In the genomic region with DNA sequence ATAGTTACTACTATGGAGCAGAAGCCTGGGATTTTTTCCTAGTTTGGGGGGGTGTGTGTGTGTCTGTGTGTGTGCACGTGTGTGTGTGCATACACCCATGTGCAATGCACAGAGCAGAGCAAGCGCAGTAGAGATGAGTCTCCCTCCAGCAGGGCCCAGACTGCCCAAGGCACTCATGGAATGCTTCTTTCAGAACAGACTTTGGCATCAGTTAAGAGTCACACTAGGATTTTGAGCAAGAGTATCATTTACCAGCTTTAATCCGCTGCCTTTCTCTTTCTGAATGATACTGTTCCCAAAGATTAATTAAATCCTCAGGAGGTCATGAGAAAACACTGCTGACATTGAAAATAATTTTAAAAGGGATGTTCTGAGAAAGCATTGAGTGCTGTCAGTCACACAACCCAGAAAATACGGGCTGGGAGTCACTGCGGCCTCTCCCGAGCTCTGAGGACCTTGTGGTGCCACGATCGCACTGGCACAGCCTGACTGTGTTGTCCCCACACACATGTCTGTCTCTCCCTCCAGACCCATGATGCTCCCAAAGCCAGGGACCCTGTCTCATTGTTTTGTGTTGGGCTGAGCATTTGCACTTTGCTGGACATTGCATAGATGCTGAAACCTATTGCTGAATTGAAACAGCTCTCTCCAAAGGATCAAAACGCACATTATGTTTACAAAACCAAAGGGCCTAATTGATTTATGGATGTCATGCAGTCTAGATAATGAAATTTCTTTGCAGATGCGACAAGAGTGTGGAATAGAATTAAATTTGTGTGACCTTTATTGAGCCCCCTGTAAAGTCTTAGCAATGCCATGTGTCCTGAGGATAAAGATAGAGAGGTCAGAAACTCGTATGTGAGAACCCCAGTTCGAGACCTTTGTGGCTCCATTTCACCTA, we compare ENCODE assay signal across 18 cellular contexts.
"Had no signal": no experiment of that assay in that cellular context is flagged by ENCODE, and none has a peak within 500 bp of the region (broad histone marks: within the 10 kb centered on the region; RNA-seq: fewer than 3 reads in every experiment).

No MANE protein-coding gene starts in this region.

- H3K36me3 Mint-ChIP-seq: activated naive CD8-positive, alpha-beta T cell treated with anti-CD3 and anti-CD28 coated beads for 36 hours; natural killer cell had no signal

- H3K4me3 ChIP-seq: ascending aorta, lower lobe of right lung, prostate gland, sigmoid colon, testis had no signal

- H3K4me1 ChIP-seq: lower lobe of right lung had no signal

- H3K27ac Mint-ChIP-seq: activated naive CD8-positive, alpha-beta T cell treated with anti-CD3 and anti-CD28 coated beads for 36 hours; natural killer cell; stimulated activated naive CD8-positive, alpha-beta T cell treated with anti-CD3 and anti-CD28 coated beads, Interleukin-15, Interleukin-2, amounts not matched to agents 100 ng/mL and 50 ng/mL, for 24 hours; T-helper 2 cell treated with Interferon-gamma antibody and Interleukin-4, amounts not matched to agents 5 μg/mL and 100 μg/mL, for 36 hours had no signal

- H3K27me3 ChIP-seq: ascending aorta, sigmoid colon, testis had no signal

- H3K4me1 Mint-ChIP-seq: activated naive CD8-positive, alpha-beta T cell treated with anti-CD3 and anti-CD28 coated beads for 36 hours; natural killer cell had no signal

- H3K36me3 ChIP-seq: ascending aorta, lower lobe of right lung, prostate gland, sigmoid colon had no signal

- H3K27ac ChIP-seq: ascending aorta, lower lobe of right lung, prostate gland, sigmoid colon, testis had no signal

- H3K9me3 Mint-ChIP-seq: activated naive CD8-positive, alpha-beta T cell treated with anti-CD3 and anti-CD28 coated beads for 36 hours; activated T-cell treated with anti-CD3 and anti-CD28 coated beads, Interleukin-2, amount 50 U/mL, for 4 hours; natural killer cell; stimulated activated naive CD8-positive, alpha-beta T cell treated with anti-CD3 and anti-CD28 coated beads, Interleukin-15, Interleukin-2, amounts not matched to agents 100 ng/mL and 50 ng/mL, for 24 hours; T-helper 2 cell treated with Interferon-gamma antibody and Interleukin-4, amounts not matched to agents 5 μg/mL and 100 μg/mL, for 36 hours had no signal

- ATAC-seq: activated T-cell treated with anti-CD3 and anti-CD28 coated beads, Interleukin-2, amount 50 U/mL, for 4 hours; lower lobe of right lung; natural killer cell had no signal

- H3K4me3 Mint-ChIP-seq: activated naive CD8-positive, alpha-beta T cell treated with anti-CD3 and anti-CD28 coated beads for 36 hours; activated T-cell treated with anti-CD3 and anti-CD28 coated beads, Interleukin-2, amount 50 U/mL, for 4 hours; natural killer cell; stimulated activated naive CD8-positive, alpha-beta T cell treated with anti-CD3 and anti-CD28 coated beads, Interleukin-15, Interleukin-2, amounts not matched to agents 100 ng/mL and 50 ng/mL, for 24 hours; T-helper 2 cell treated with Interferon-gamma antibody and Interleukin-4, amounts not matched to agents 5 μg/mL and 100 μg/mL, for 36 hours had no signal

- DNase-seq: activated CD4-positive, alpha-beta T cell treated with anti-CD3 and anti-CD28 coated beads, Interleukin-2, amount 50 U/mL, for 48 hours; activated gamma-delta T cell; activated naive CD8-positive, alpha-beta T cell treated with anti-CD3 and anti-CD28 coated beads for 36 hours; activated T-cell treated with anti-CD3 and anti-CD28 coated beads, Interleukin-2, amount 50 U/mL, for 4 hours; effector CD4-positive, alpha-beta T cell; glutamatergic neuron; lower lobe of right lung; natural killer cell; nucleus accumbens; sigmoid colon; stimulated activated CD4-positive, alpha-beta T cell treated with anti-CD3 and anti-CD28 coated beads, Interleukin-2, amount 100 ng/mL, for 48 hours; stimulated activated CD8-positive, alpha-beta memory T cell treated with anti-CD3 and anti-CD28 coated beads, Interleukin-4, amount 100 ng/mL, for 48 hours; SW 1271; testis had no signal

- H3K9me3 ChIP-seq: ascending aorta, lower lobe of right lung, prostate gland, sigmoid colon, testis had no signal
